Comparison of ENCODE assay signal across 25 cellular contexts in genomic region chr1:207856276-207857023, GRCh38. TPM values are rescaled to one million over a fixed set of nuclear protein-coding genes. Genes with fewer than 3 reads are reported as not detected.
DNase-seq lines count a peak whose midpoint lies in the region; TF ChIP-seq lines count a peak whose summit lies in the region.
"Had no signal": no experiment of that assay in that cellular context is flagged by ENCODE, and none has a peak within 500 bp of the region (broad histone marks: within the 10 kb centered on the region; RNA-seq: fewer than 3 reads in every experiment).

No MANE protein-coding gene starts in this region.

- no peak for TF ChIP-seq CTCF in coronary artery (IDR thresholded peaks at IDR 0.05)

- peaks cover 40% of the 10 kb centered on the region for H3K36me3 Mint-ChIP-seq in activated T-cell treated with anti-CD3 and anti-CD28 coated beads, Interleukin-2, amount 50 U/mL, for 24 hours (ENCODE audit: low read depth)
- peaks cover 39% of the 10 kb centered on the region for H3K36me3 Mint-ChIP-seq in activated CD4-positive, alpha-beta memory T cell treated with anti-CD3 and anti-CD28 coated beads, Interleukin-2, amount 10 ng/mL, durations not matched to agents 7 days and 5 days (ENCODE audit: low read depth)

- H3K4me1 Mint-ChIP-seq in activated T-cell treated with anti-CD3 and anti-CD28 coated beads, Interleukin-2, amount 50 U/mL, for 24 hours (ENCODE audit: low read depth): peaks cover 52% of the 10 kb centered on the region
- H3K4me1 Mint-ChIP-seq in activated CD4-positive, alpha-beta memory T cell treated with anti-CD3 and anti-CD28 coated beads, Interleukin-2, amount 10 ng/mL, durations not matched to agents 7 days and 5 days: peaks cover 47% of the 10 kb centered on the region

- peak overlapping the region; percentile 6 for H3K27ac Mint-ChIP-seq in activated T-cell treated with anti-CD3 and anti-CD28 coated beads, Interleukin-2, amount 50 U/mL, for 24 hours
- peak overlapping the region; percentile 42 for H3K27ac Mint-ChIP-seq in activated CD4-positive, alpha-beta memory T cell treated with anti-CD3 and anti-CD28 coated beads, Interleukin-2, amount 10 ng/mL, durations not matched to agents 7 days and 5 days

- no peak overlapping the region for H3K27ac ChIP-seq in coronary artery
- H3K27ac ChIP-seq: right atrium auricular region, SJSA1, thoracic aorta had no signal

- no peak overlapping the region for H3K4me3 ChIP-seq in coronary artery
- H3K4me3 ChIP-seq: right atrium auricular region, SJSA1, thoracic aorta, vagina had no signal

- CTCF ChIA-PET in activated CD4-positive, alpha-beta memory T cell treated with anti-CD3 and anti-CD28 coated beads, Interleukin-2, amount 10 ng/mL, durations not matched to agents 7 days and 5 days (lab: Charles Lee): interaction anchor here (0.7 to 3.4 kb wide), 3 partner anchors 12 to 107 kb away, joined by 3 to 20 read pairs (median 4); no protein-coding TSS in a partner anchor

- H3K9me3 Mint-ChIP-seq in activated T-cell treated with anti-CD3 and anti-CD28 coated beads, Interleukin-2, amount 50 U/mL, for 24 hours: no peaks in the 10 kb centered on the region
- no peaks in the 10 kb centered on the region for H3K9me3 Mint-ChIP-seq in activated CD4-positive, alpha-beta memory T cell treated with anti-CD3 and anti-CD28 coated beads, Interleukin-2, amount 10 ng/mL, durations not matched to agents 7 days and 5 days
- H3K9me3 Mint-ChIP-seq: CD14-positive monocyte; stimulated activated naive CD8-positive, alpha-beta T cell treated with anti-CD3 and anti-CD28 coated beads, Interleukin-15, amount 100 ng/mL, for 72 hours had no signal

- H3K27me3 Mint-ChIP-seq in activated T-cell treated with anti-CD3 and anti-CD28 coated beads, Interleukin-2, amount 50 U/mL, for 24 hours: no peaks in the 10 kb centered on the region
- H3K27me3 Mint-ChIP-seq in activated CD4-positive, alpha-beta memory T cell treated with anti-CD3 and anti-CD28 coated beads, Interleukin-2, amount 10 ng/mL, durations not matched to agents 7 days and 5 days: no peaks in the 10 kb centered on the region
- H3K27me3 Mint-ChIP-seq: stimulated activated naive CD8-positive, alpha-beta T cell treated with anti-CD3 and anti-CD28 coated beads, Interleukin-15, amount 100 ng/mL, for 72 hours had no signal

- DNase-seq in activated T-cell treated with anti-CD3 and anti-CD28 coated beads, Interleukin-2, amount 50 U/mL, for 24 hours: no peak
- no peak for DNase-seq in activated T-cell treated with anti-CD3 and anti-CD28 coated beads for 4 hours
- DNase-seq in activated CD4-positive, alpha-beta memory T cell treated with anti-CD3 and anti-CD28 coated beads, Interleukin-2, amount 10 ng/mL, durations not matched to agents 7 days and 5 days: no peak
- peak; percentile 5 for DNase-seq in coronary artery (ENCODE audit: low spot score)
- DNase-seq in stimulated activated CD8-positive, alpha-beta memory T cell treated with anti-CD3 and anti-CD28 coated beads, Interleukin-4, amount 100 ng/mL, for 48 hours: peak; percentile 5
- no peak for DNase-seq in SKM-1 treated with dmso at 0.1 percent for 144 hours (lab: John Stamatoyannopoulos, UW; ENCODE audit: unreplicated experiment)
- DNase-seq in inferior parietal cortex (ENCODE audit: extremely low spot score): no peak
- no peak for DNase-seq in T1000 (lab: John Stamatoyannopoulos, UW)
- DNase-seq: activated naive CD4-positive, alpha-beta T cell; activated T-cell treated with anti-CD3 and anti-CD28 coated beads, Interleukin-2, amount 50 U/mL, for 48 hours; effector CD4-positive, alpha-beta T cell; EL; erythroblast; glutamatergic neuron; kidney; NCI-H2029; NCI-H510A treated with DMSO at 0.1 percent for 48 hours; small intestine; stimulated activated naive CD8-positive, alpha-beta T cell treated with anti-CD3 and anti-CD28 coated beads, Interleukin-15, amount 100 ng/mL, for 72 hours had no signal

- no peak overlapping the region for H3K4me3 Mint-ChIP-seq in activated T-cell treated with anti-CD3 and anti-CD28 coated beads, Interleukin-2, amount 50 U/mL, for 24 hours
- H3K4me3 Mint-ChIP-seq in activated CD4-positive, alpha-beta memory T cell treated with anti-CD3 and anti-CD28 coated beads, Interleukin-2, amount 10 ng/mL, durations not matched to agents 7 days and 5 days: no peak overlapping the region
- H3K4me3 Mint-ChIP-seq: CD14-positive monocyte; stimulated activated naive CD8-positive, alpha-beta T cell treated with anti-CD3 and anti-CD28 coated beads, Interleukin-15, amount 100 ng/mL, for 72 hours had no signal

- POLR2A ChIA-PET in activated CD4-positive, alpha-beta memory T cell treated with anti-CD3 and anti-CD28 coated beads, Interleukin-2, amount 10 ng/mL, durations not matched to agents 7 days and 5 days (lab: Charles Lee): interaction anchor here (0.8 to 1.0 kb wide), 3 partner anchors 15 to 33 kb away, joined by 3 to 4 read pairs (median 3); no protein-coding TSS in a partner anchor

RNA-seq across cellular contexts. Expression of gene CD34, which starts 54.5 kb away (rescaled TPM):
- under 1 TPM; 0.03 to 0.05 TPM for total RNA-seq in activated CD4-positive, alpha-beta memory T cell treated with anti-CD3 and anti-CD28 coated beads, Interleukin-2, amount 10 ng/mL, durations not matched to agents 7 days and 5 days
- total RNA-seq: MCF 10A had no signal

Comparison
In these comparisons a context has a peak if more than half of its experiments do, and no peak if none do; other contexts are left out.
1. DNase-seq: peak in coronary artery (single experiment) and stimulated activated CD8-positive, alpha-beta memory T cell treated with anti-CD3 and anti-CD28 coated beads, Interleukin-4, amount 100 ng/mL, for 48 hours (single experiment); none in activated T-cell treated with anti-CD3 and anti-CD28 coated beads, Interleukin-2, amount 50 U/mL, for 24 hours (single experiment), activated T-cell treated with anti-CD3 and anti-CD28 coated beads for 4 hours (single experiment), activated CD4-positive, alpha-beta memory T cell treated with anti-CD3 and anti-CD28 coated beads, Interleukin-2, amount 10 ng/mL, durations not matched to agents 7 days and 5 days (single experiment), SKM-1 treated with dmso at 0.1 percent for 144 hours (single experiment), inferior parietal cortex (single experiment) and T1000 (single experiment).